1 cellular context compared by ENCODE assay signal in genomic region chr9:130421802-130422276, GRCh38.
TF ChIP-seq lines count a peak whose summit lies in the region.

No MANE protein-coding gene starts in this region.

TF ChIP-seq in H1, 55 proteins besides CTCF, POLR2A, EP300 and RAD21:
- TF ChIP-seq POLR2AphosphoS5 (IDR thresholded peaks at IDR 0.05; ENCODE audit: low read depth, low read length) = no peak
- 0 out of 4 replicates have a peak, but pooled peaks of 1 of the 2 experiments have one; percentile 14 for TF ChIP-seq HDAC2 (IDR thresholded peaks at IDR 0.05; ENCODE audit: borderline replicate concordance in 1 of 2, low read depth in 2 of 2, low read length in 2 of 2)
- no peak for TF ChIP-seq HDAC6 (IDR thresholded peaks at IDR 0.05; ENCODE audit: low read depth, low read length)
- no peak for TF ChIP-seq TAF7 (optimal IDR thresholded peaks at IDR 0.05; ENCODE audit: borderline replicate concordance, low read depth, low read length)
- no peak for TF ChIP-seq RFX5 (IDR thresholded peaks at IDR 0.05; ENCODE audit: borderline replicate concordance, low read depth, low read length)
- TF ChIP-seq POU5F1 (IDR thresholded peaks at IDR 0.05; ENCODE audit: low read depth, low read length) = no peak
- TF ChIP-seq BRCA1 (IDR thresholded peaks at IDR 0.05; ENCODE audit: low read depth, low read length) = no peak
- TF ChIP-seq SUZ12 (IDR thresholded peaks at IDR 0.05; ENCODE audit: low read length) = no peak
- peak; percentile 93; the same call in 1 of the 2 replicates for TF ChIP-seq TCF12 (IDR thresholded peaks at IDR 0.05; ENCODE audit: low read depth, low read length)
- TF ChIP-seq GTF2F1 (IDR thresholded peaks at IDR 0.05; ENCODE audit: borderline replicate concordance, low read depth, low read length) = no peak
- TF ChIP-seq SP4 (IDR thresholded peaks at IDR 0.05; ENCODE audit: low read length) = no peak
- 0 out of 2 replicates have a peak, but pooled peaks have one; percentile 8 for TF ChIP-seq CREB1 (IDR thresholded peaks at IDR 0.05)
- no peak for TF ChIP-seq SIX5 (IDR thresholded peaks at IDR 0.05; ENCODE audit: low read depth, low read length)
- no peak for TF ChIP-seq MAX (IDR thresholded peaks at IDR 0.05)
- no peak for TF ChIP-seq RBBP5 (IDR thresholded peaks at IDR 0.05; ENCODE audit: borderline replicate concordance, low read depth, low read length)
- no peak for TF ChIP-seq PHF8 (conservative IDR thresholded peaks at IDR 0.05; ENCODE audit: low read depth, low read length)
- no peak for TF ChIP-seq FOSL1 (IDR thresholded peaks at IDR 0.05; ENCODE audit: insufficient read depth, low read depth, low read length)
- no peak for TF ChIP-seq TAF1 (IDR thresholded peaks at IDR 0.05; ENCODE audit: low read depth, low read length)
- no peak for TF ChIP-seq SP1 (IDR thresholded peaks at IDR 0.05; ENCODE audit: low read depth, low read length)
- no peak for TF ChIP-seq EGR1 (IDR thresholded peaks at IDR 0.05; ENCODE audit: borderline replicate concordance, low read depth, low read length)
- TF ChIP-seq EZH2 (IDR thresholded peaks at IDR 0.05; ENCODE audit: low read depth, low read length, severe bottlenecking) = no peak
- no peak for TF ChIP-seq TBP (IDR thresholded peaks at IDR 0.05; ENCODE audit: low read depth, low read length)
- no peak for TF ChIP-seq KDM4A (IDR thresholded peaks at IDR 0.05; ENCODE audit: low read depth, low read length, severe bottlenecking)
- TF ChIP-seq YY1 (IDR thresholded peaks at IDR 0.05; ENCODE audit: low read depth, low read length) = no peak
- no peak for TF ChIP-seq E2F6 (IDR thresholded peaks at IDR 0.05)
- TF ChIP-seq NANOG (IDR thresholded peaks at IDR 0.05; ENCODE audit: insufficient read depth, low read depth, low read length, poor library complexity, severe bottlenecking) = peak; percentile 15
- TF ChIP-seq CBX8 (IDR thresholded peaks at IDR 0.05; ENCODE audit: borderline replicate concordance, low read depth, low read length) = no peak
- peak; percentile 71 for TF ChIP-seq TEAD4 (IDR thresholded peaks at IDR 0.05; ENCODE audit: low read depth, low read length)
- TF ChIP-seq JUND (IDR thresholded peaks at IDR 0.05; ENCODE audit: low read length) = peak; percentile 67; the same call in 1 of the 2 replicates
- no peak for TF ChIP-seq MAFK (IDR thresholded peaks at IDR 0.05; ENCODE audit: low read depth, low read length)
- TF ChIP-seq BCL11A (IDR thresholded peaks at IDR 0.05; ENCODE audit: low read depth in 2 of 2, low read length in 2 of 2) = no peak
- 0 out of 4 replicates have a peak, but pooled peaks of 1 of the 2 experiments have one; percentile 30 for TF ChIP-seq SIN3A (conservative IDR thresholded peaks at IDR 0.05 in 1 of 2, IDR thresholded peaks at IDR 0.05 in 1 of 2; ENCODE audit: low read depth in 1 of 2, low read length in 2 of 2)
- no peak for TF ChIP-seq SAP30 (IDR thresholded peaks at IDR 0.05; ENCODE audit: insufficient read depth, insufficient replicate concordance, low read length)
- TF ChIP-seq SP2 (IDR thresholded peaks at IDR 0.05; ENCODE audit: low read length) = no peak
- no peak for TF ChIP-seq CEBPB (IDR thresholded peaks at IDR 0.05; ENCODE audit: low read depth, low read length)
- TF ChIP-seq GABPA (IDR thresholded peaks at IDR 0.05; ENCODE audit: borderline replicate concordance, insufficient read depth, low read length) = no peak; the same call in 1 of the 2 replicates
- TF ChIP-seq BACH1 (IDR thresholded peaks at IDR 0.05; ENCODE audit: low read length) = no peak
- TF ChIP-seq SIRT6 (IDR thresholded peaks at IDR 0.05; ENCODE audit: low read length) = no peak
- TF ChIP-seq CHD7 (IDR thresholded peaks at IDR 0.05; ENCODE audit: insufficient replicate concordance, low read length) = no peak
- TF ChIP-seq ATF3 (IDR thresholded peaks at IDR 0.05; ENCODE audit: insufficient read depth, low read depth, low read length) = no peak
- TF ChIP-seq RNF2 (IDR thresholded peaks at IDR 0.05; ENCODE audit: borderline replicate concordance, low read depth, low read length, missing control alignments, poor library complexity, severe bottlenecking) = no peak
- TF ChIP-seq NRF1 (IDR thresholded peaks at IDR 0.05; ENCODE audit: low read depth, low read length) = no peak
- no peak for TF ChIP-seq KDM5A (IDR thresholded peaks at IDR 0.05; ENCODE audit: low read length)
- no peak for TF ChIP-seq ATF2 (IDR thresholded peaks at IDR 0.05; ENCODE audit: low read length)
- TF ChIP-seq CHD2 (IDR thresholded peaks at IDR 0.05; ENCODE audit: low read length) = no peak
- TF ChIP-seq JUN (IDR thresholded peaks at IDR 0.05; ENCODE audit: low read depth, low read length) = no peak
- no peak for TF ChIP-seq CBX5 (IDR thresholded peaks at IDR 0.05; ENCODE audit: low read depth, low read length)
- TF ChIP-seq ASH2L (IDR thresholded peaks at IDR 0.05; ENCODE audit: low read length) = no peak
- TF ChIP-seq KDM1A (IDR thresholded peaks at IDR 0.05; ENCODE audit: borderline replicate concordance, low read length) = no peak
- TF ChIP-seq CTBP2 (IDR thresholded peaks at IDR 0.05; ENCODE audit: borderline replicate concordance, insufficient read depth, insufficient read length, low read length) = peak; percentile 73
- no peak for TF ChIP-seq CHD1 (IDR thresholded peaks at IDR 0.05; ENCODE audit: low read depth, low read length)
- TF ChIP-seq RXRA (IDR thresholded peaks at IDR 0.05; ENCODE audit: insufficient read depth, low read depth, low read length) = no peak
- TF ChIP-seq ZNF274 (IDR thresholded peaks at IDR 0.05; ENCODE audit: borderline replicate concordance, extremely low read depth, low read length) = no peak
- no peak for TF ChIP-seq USF2 (IDR thresholded peaks at IDR 0.05; ENCODE audit: low read length)
